In the genomic region with DNA sequence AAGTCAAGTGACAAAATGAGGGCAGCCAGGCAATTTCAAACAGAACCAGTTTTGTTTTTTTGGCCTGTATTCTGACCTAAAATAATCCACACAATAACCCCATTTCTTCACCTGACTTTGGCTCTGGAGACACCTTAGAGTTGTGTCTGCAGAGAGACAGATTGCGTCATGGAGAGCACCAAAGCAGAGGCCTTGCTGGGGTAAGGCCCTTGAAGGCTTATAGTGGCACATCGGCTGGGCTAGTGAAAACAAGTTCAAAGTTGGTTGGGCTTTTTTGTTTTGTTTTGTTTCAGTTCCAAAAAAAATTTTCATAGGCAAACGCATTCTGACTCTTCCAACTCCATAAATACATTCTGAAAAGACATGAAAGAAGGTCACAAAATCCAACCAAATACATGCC, we compare ENCODE assay signal across 2 cellular contexts.
TF ChIP-seq lines count a peak whose summit lies in the region.

No MANE protein-coding gene starts in this region.

TF ChIP-seq in HepG2, 621 proteins besides CTCF, POLR2A, EP300 and RAD21:
- no peak for TF ChIP-seq SMAD1 (CRISPR knock-in tag; IDR thresholded peaks at IDR 0.05; ENCODE audit: borderline replicate concordance, low read depth)
- TF ChIP-seq, protein P1, sequence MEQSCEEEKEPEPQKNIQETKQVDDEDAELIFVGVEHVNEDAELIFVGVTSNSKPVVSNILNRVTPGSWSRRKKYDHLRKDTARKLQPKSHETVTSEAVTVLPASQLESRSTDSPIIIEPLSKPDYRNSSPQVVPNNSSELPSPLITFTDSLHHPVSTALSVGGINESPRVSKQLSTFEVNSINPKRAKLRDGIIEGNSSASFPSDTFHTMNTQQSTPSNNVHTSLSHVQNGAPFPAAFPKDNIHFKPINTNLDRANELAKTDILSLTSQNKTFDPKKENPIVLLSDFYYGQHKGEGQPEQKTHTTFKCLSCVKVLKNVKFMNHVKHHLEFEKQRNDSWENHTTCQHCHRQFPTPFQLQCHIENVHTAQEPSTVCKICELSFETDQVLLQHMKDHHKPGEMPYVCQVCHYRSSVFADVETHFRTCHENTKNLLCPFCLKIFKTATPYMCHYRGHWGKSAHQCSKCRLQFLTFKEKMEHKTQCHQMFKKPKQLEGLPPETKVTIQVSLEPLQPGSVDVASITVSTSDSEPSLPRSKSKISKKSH (CRISPR knock-in tag; IDR thresholded peaks at IDR 0.05; ENCODE audit: borderline replicate concordance): no peak
- TF ChIP-seq NBN (conservative IDR thresholded peaks at IDR 0.05): no peak
- peak; percentile 8; the same call in 1 of the 2 replicates for TF ChIP-seq CEBPB (IDR thresholded peaks at IDR 0.05; ENCODE audit: borderline replicate concordance, low read depth, low read length)
- TF ChIP-seq, protein P2, sequence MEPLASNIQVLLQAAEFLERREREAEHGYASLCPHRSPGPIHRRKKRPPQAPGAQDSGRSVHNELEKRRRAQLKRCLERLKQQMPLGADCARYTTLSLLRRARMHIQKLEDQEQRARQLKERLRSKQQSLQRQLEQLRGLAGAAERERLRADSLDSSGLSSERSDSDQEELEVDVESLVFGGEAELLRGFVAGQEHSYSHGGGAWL (CRISPR knock-in tag; IDR thresholded peaks at IDR 0.05): no peak

TF ChIP-seq in H1, 55 proteins besides CTCF, POLR2A, EP300 and RAD21:
- TF ChIP-seq KDM5A (IDR thresholded peaks at IDR 0.05; ENCODE audit: low read length) (no peak), CEBPB (IDR thresholded peaks at IDR 0.05; ENCODE audit: low read depth, low read length) (peak; percentile 59)
